In the genomic region with DNA sequence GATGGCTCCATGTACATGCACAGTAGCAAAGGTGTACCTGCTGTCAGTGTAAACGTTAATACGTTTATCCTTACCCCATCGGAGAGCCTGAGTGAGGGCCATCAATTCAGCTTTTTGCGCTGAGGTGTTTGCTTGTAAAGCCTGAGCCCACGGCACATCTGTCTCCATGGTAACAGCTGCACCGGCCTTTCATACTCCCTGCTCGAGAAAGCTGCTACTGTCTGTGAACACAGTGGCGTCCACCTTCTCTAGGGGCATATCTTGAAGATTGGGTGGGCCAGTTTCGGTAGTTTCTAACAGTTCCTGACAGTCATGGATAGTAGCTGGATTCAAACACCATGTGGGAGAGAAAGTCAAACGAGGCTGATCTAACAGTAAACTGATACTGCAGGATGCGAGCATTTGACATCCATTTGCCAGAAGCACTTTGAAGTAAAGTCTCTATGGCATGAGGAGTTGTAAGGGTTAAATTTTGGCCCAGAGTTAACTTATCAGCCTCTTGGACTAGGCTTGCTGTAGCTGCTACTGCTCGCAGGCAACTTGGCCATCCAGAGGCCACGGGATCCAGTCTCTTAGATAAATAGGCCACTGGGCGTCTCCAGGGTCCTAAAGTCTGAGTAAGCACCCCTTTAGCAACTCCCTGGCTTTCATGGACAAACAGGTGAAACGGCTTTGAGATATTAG, we compare ENCODE assay signal across 1 cellular context.
TF ChIP-seq lines count a peak whose summit lies in the region.

No MANE protein-coding gene starts in this region.

TF ChIP-seq in SK-N-SH treated with all-trans-retinoic acid at 6 μM for 48 hours, 23 proteins besides CTCF, POLR2A, EP300 and RAD21 (continued from another document):
- no peak for TF ChIP-seq CSDC2 (CRISPR knock-in tag; IDR thresholded peaks at IDR 0.05)
- no peak for TF ChIP-seq ZNF565 (CRISPR knock-in tag; conservative IDR thresholded peaks at IDR 0.05; ENCODE audit: low read depth)
- TF ChIP-seq, protein P1, sequence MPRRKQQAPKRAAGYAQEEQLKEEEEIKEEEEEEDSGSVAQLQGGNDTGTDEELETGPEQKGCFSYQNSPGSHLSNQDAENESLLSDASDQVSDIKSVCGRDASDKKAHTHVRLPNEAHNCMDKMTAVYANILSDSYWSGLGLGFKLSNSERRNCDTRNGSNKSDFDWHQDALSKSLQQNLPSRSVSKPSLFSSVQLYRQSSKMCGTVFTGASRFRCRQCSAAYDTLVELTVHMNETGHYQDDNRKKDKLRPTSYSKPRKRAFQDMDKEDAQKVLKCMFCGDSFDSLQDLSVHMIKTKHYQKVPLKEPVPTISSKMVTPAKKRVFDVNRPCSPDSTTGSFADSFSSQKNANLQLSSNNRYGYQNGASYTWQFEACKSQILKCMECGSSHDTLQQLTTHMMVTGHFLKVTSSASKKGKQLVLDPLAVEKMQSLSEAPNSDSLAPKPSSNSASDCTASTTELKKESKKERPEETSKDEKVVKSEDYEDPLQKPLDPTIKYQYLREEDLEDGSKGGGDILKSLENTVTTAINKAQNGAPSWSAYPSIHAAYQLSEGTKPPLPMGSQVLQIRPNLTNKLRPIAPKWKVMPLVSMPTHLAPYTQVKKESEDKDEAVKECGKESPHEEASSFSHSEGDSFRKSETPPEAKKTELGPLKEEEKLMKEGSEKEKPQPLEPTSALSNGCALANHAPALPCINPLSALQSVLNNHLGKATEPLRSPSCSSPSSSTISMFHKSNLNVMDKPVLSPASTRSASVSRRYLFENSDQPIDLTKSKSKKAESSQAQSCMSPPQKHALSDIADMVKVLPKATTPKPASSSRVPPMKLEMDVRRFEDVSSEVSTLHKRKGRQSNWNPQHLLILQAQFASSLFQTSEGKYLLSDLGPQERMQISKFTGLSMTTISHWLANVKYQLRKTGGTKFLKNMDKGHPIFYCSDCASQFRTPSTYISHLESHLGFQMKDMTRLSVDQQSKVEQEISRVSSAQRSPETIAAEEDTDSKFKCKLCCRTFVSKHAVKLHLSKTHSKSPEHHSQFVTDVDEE (CRISPR knock-in tag; IDR thresholded peaks at IDR 0.05) = no peak
- no peak for TF ChIP-seq RARB (CRISPR knock-in tag; IDR thresholded peaks at IDR 0.05)
- no peak for TF ChIP-seq ZFP3 (CRISPR knock-in tag; IDR thresholded peaks at IDR 0.05)
- TF ChIP-seq, protein P2, sequence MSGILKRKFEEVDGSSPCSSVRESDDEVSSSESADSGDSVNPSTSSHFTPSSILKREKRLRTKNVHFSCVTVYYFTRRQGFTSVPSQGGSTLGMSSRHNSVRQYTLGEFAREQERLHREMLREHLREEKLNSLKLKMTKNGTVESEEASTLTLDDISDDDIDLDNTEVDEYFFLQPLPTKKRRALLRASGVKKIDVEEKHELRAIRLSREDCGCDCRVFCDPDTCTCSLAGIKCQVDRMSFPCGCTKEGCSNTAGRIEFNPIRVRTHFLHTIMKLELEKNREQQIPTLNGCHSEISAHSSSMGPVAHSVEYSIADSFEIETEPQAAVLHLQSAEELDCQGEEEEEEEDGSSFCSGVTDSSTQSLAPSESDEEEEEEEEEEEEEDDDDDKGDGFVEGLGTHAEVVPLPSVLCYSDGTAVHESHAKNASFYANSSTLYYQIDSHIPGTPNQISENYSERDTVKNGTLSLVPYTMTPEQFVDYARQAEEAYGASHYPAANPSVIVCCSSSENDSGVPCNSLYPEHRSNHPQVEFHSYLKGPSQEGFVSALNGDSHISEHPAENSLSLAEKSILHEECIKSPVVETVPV (CRISPR knock-in tag; IDR thresholded peaks at IDR 0.05) = no peak
- no peak for TF ChIP-seq SNAI2 (CRISPR knock-in tag; IDR thresholded peaks at IDR 0.05)
- TF ChIP-seq BACH2 (CRISPR knock-in tag; IDR thresholded peaks at IDR 0.05; ENCODE audit: borderline replicate concordance) = no peak
- no peak for TF ChIP-seq TCF4 (CRISPR knock-in tag; IDR thresholded peaks at IDR 0.05; ENCODE audit: borderline replicate concordance)
- no peak for TF ChIP-seq ISL1 (CRISPR knock-in tag; IDR thresholded peaks at IDR 0.05)
- TF ChIP-seq GLIS3 (CRISPR knock-in tag; IDR thresholded peaks at IDR 0.05) = no peak
- no peak for TF ChIP-seq OSR1 (CRISPR knock-in tag; IDR thresholded peaks at IDR 0.05)
- no peak for TF ChIP-seq ZC3H10 (CRISPR knock-in tag; IDR thresholded peaks at IDR 0.05)
- no peak for TF ChIP-seq ESRRG (CRISPR knock-in tag; IDR thresholded peaks at IDR 0.05)
- no peak for TF ChIP-seq PPARA (CRISPR knock-in tag; IDR thresholded peaks at IDR 0.05; ENCODE audit: borderline replicate concordance)
